ENCODE assay signal across 26 cellular contexts in the genomic region with DNA sequence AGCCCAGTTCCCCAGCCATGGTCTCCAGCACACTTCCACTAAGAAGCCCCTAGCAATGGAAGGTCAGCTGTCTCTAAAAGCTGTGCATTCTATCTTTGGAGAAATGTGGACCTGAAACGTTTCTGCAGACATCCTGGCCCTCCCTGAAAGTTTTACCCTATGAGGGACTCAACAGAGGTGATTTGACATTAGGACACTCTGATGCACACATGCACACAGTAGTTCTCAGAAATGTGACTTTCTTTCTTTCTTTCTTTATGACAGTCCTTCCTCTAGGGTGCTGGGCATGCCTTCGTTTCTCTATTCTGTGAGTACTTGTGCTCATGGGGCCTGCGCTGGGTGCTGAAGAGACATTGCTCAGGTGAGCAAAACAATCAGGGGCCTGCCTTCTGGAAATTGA.
A peak's percentile ranks its signal among the peaks of the same experiment; 100 is the strongest.
DNase-seq lines count a peak whose midpoint lies in the region; ATAC-seq and TF ChIP-seq lines count a peak whose summit lies in the region.
"Had no signal": no experiment of that assay in that cellular context is flagged by ENCODE, and none has a peak within 500 bp of the region (broad histone marks: within the 10 kb centered on the region; RNA-seq: fewer than 3 reads in every experiment).

No MANE protein-coding gene starts in this region.

- no peak for TF ChIP-seq CTCF in natural killer cell (IDR thresholded peaks at IDR 0.05)

- peak; percentile 85 for ATAC-seq in activated CD4-positive, alpha-beta T cell treated with anti-CD3 and anti-CD28 coated beads for 36 hours
- peak in 1 of 2 donors; percentile 80 for ATAC-seq in natural killer cell treated with Interleukin-12 subunit alpha and Interleukin-12 subunit beta and Interleukin-15 and Interleukin-18, amount 100 ng/mL, for 72 hours
- ATAC-seq in natural killer cell = no peak
- peak; percentile 76 for ATAC-seq in activated T-helper 17 cell treated with anti-CD3 and anti-CD28 coated beads, Interleukin-2, amount 50 U/mL, for 72 hours (replicated peaks)
- peak; percentile 52 for ATAC-seq in stimulated activated naive CD8-positive, alpha-beta T cell treated with anti-CD3 and anti-CD28 coated beads, Interleukin-15, amount 100 ng/mL, for 72 hours
- ATAC-seq: naive thymus-derived CD8-positive, alpha-beta T cell; Right ventricle myocardium inferior had no signal

- peak overlapping the region; percentile 55 for H3K27ac Mint-ChIP-seq in activated CD4-positive, alpha-beta T cell treated with anti-CD3 and anti-CD28 coated beads for 36 hours
- H3K27ac Mint-ChIP-seq in natural killer cell treated with Interleukin-12 subunit alpha and Interleukin-12 subunit beta and Interleukin-15 and Interleukin-18, amount 100 ng/mL, for 72 hours = peak overlapping the region in 1 of 2 donors; percentile 84
- no peak overlapping the region for H3K27ac Mint-ChIP-seq in natural killer cell
- H3K27ac Mint-ChIP-seq in activated T-helper 17 cell treated with anti-CD3 and anti-CD28 coated beads, Interleukin-2, amount 50 U/mL, for 72 hours = peak overlapping the region; percentile 78
- H3K27ac Mint-ChIP-seq in stimulated activated naive CD8-positive, alpha-beta T cell treated with anti-CD3 and anti-CD28 coated beads, Interleukin-15, amount 100 ng/mL, for 72 hours = no peak overlapping the region
- peak overlapping the region in 2 of 7 donors; percentile 25 to 43 for H3K27ac Mint-ChIP-seq in CD4-positive, alpha-beta memory T cell
- H3K27ac Mint-ChIP-seq: activated naive CD4-positive, alpha-beta T cell treated with anti-CD3 and anti-CD28 coated beads, Interleukin-2, amount 10 ng/mL, durations not matched to agents 7 days and 5 days; CD4-positive, CD25-positive, alpha-beta regulatory T cell; HFFc6 had no signal

- H3K36me3 Mint-ChIP-seq in activated CD4-positive, alpha-beta T cell treated with anti-CD3 and anti-CD28 coated beads for 36 hours (ENCODE audit: low read depth) = peaks cover 1% of the 10 kb centered on the region
- H3K36me3 Mint-ChIP-seq in natural killer cell treated with Interleukin-12 subunit alpha and Interleukin-12 subunit beta and Interleukin-15 and Interleukin-18, amount 100 ng/mL, for 72 hours = peaks cover 6% of the 10 kb centered on the region
- H3K36me3 Mint-ChIP-seq in natural killer cell = no peaks in the 10 kb centered on the region
- H3K36me3 Mint-ChIP-seq in activated T-helper 17 cell treated with anti-CD3 and anti-CD28 coated beads, Interleukin-2, amount 50 U/mL, for 72 hours (ENCODE audit: low read depth) = no peaks in the 10 kb centered on the region
- no peaks in the 10 kb centered on the region for H3K36me3 Mint-ChIP-seq in CD4-positive, alpha-beta memory T cell
- H3K36me3 Mint-ChIP-seq: activated naive CD4-positive, alpha-beta T cell treated with anti-CD3 and anti-CD28 coated beads, Interleukin-2, amount 10 ng/mL, durations not matched to agents 7 days and 5 days; CD4-positive, CD25-positive, alpha-beta regulatory T cell; naive thymus-derived CD8-positive, alpha-beta T cell had no signal

- peak; percentile 49 for DNase-seq in activated CD4-positive, alpha-beta T cell treated with anti-CD3 and anti-CD28 coated beads for 36 hours
- DNase-seq in activated CD4-positive, alpha-beta T cell treated with anti-CD3 and anti-CD28 coated beads, Interleukin-2, amount 50 U/mL, for 1 hour = no peak
- no peak for DNase-seq in natural killer cell treated with Interleukin-12 subunit alpha and Interleukin-12 subunit beta and Interleukin-15 and Interleukin-18, amount 100 ng/mL, for 72 hours (ENCODE audit: low spot score)
- DNase-seq in natural killer cell (no peak), medulla oblongata (ENCODE audit: extremely low spot score) (no peak)
- no peak for DNase-seq in stimulated activated naive CD8-positive, alpha-beta T cell treated with anti-CD3 and anti-CD28 coated beads, Interleukin-15, amount 100 ng/mL, for 72 hours
- DNase-seq in CD4-positive, alpha-beta memory T cell = no peak
- DNase-seq: activated naive CD4-positive, alpha-beta T cell treated with anti-CD3 and anti-CD28 coated beads, Interleukin-2, amount 10 ng/mL, durations not matched to agents 7 days and 5 days; CD4-positive, CD25-positive, alpha-beta regulatory T cell; effector memory CD8-positive, alpha-beta T cell; GOT3; HFFc6; Karpas-422; kidney; midbrain; MV-4-11; naive thymus-derived CD8-positive, alpha-beta T cell; NCI-H146; NCI-H2107; NCI-H446 treated with DMSO at 0.1 percent for 48 hours; PC-9 had no signal

- intact Hi-C loops in activated CD4-positive, alpha-beta T cell treated with anti-CD3 and anti-CD28 coated beads for 36 hours (cut with DNase I, micrococcal nuclease) = loop anchor here (5.0 to 10.0 kb wide), 6 partner anchors 73 to 380 kb away; no protein-coding TSS in a partner anchor
- intact Hi-C loops in natural killer cell (cut with micrococcal nuclease) = no loop called here
- intact Hi-C loops in CD4-positive, alpha-beta memory T cell (cut with micrococcal nuclease) = no loop called here

- no peaks in the 10 kb centered on the region for H3K9me3 Mint-ChIP-seq in activated CD4-positive, alpha-beta T cell treated with anti-CD3 and anti-CD28 coated beads for 36 hours (ENCODE audit: low read depth)
- H3K9me3 Mint-ChIP-seq in natural killer cell treated with Interleukin-12 subunit alpha and Interleukin-12 subunit beta and Interleukin-15 and Interleukin-18, amount 100 ng/mL, for 72 hours = no peaks in the 10 kb centered on the region
- H3K9me3 Mint-ChIP-seq in natural killer cell = no peaks in the 10 kb centered on the region
- no peaks in the 10 kb centered on the region for H3K9me3 Mint-ChIP-seq in activated T-helper 17 cell treated with anti-CD3 and anti-CD28 coated beads, Interleukin-2, amount 50 U/mL, for 72 hours
- peaks cover 0 to 6% of the 10 kb centered on the region in 2 donors for H3K9me3 Mint-ChIP-seq in stimulated activated naive CD8-positive, alpha-beta T cell treated with anti-CD3 and anti-CD28 coated beads, Interleukin-15, amount 100 ng/mL, for 72 hours
- no peaks in the 10 kb centered on the region for H3K9me3 Mint-ChIP-seq in CD4-positive, alpha-beta memory T cell
- H3K9me3 Mint-ChIP-seq: effector memory CD8-positive, alpha-beta T cell; HFFc6; naive thymus-derived CD8-positive, alpha-beta T cell had no signal

- H3K4me1 Mint-ChIP-seq in activated CD4-positive, alpha-beta T cell treated with anti-CD3 and anti-CD28 coated beads for 36 hours = peaks cover 28% of the 10 kb centered on the region
- H3K4me1 Mint-ChIP-seq in natural killer cell treated with Interleukin-12 subunit alpha and Interleukin-12 subunit beta and Interleukin-15 and Interleukin-18, amount 100 ng/mL, for 72 hours (ENCODE audit: low read depth in 2 of 2) = peaks cover 36 to 49% of the 10 kb centered on the region in 2 donors
- peaks cover 20 to 23% of the 10 kb centered on the region in 2 donors for H3K4me1 Mint-ChIP-seq in natural killer cell
- H3K4me1 Mint-ChIP-seq in activated T-helper 17 cell treated with anti-CD3 and anti-CD28 coated beads, Interleukin-2, amount 50 U/mL, for 72 hours = peaks cover 21% of the 10 kb centered on the region
- peaks cover 28% of the 10 kb centered on the region for H3K4me1 Mint-ChIP-seq in stimulated activated naive CD8-positive, alpha-beta T cell treated with anti-CD3 and anti-CD28 coated beads, Interleukin-15, amount 100 ng/mL, for 72 hours
- peaks cover 7 to 22% (median 12%) of the 10 kb centered on the region in 4 donors for H3K4me1 Mint-ChIP-seq in CD4-positive, alpha-beta memory T cell
- H3K4me1 Mint-ChIP-seq: CD4-positive, CD25-positive, alpha-beta regulatory T cell had no signal

- H3K27me3 ChIP-seq in CD4-positive, alpha-beta memory T cell (ENCODE audit: insufficient read depth, low read length) = no peaks in the 10 kb centered on the region
- H3K27me3 ChIP-seq: cardiac muscle cell had no signal

- peaks cover 3% of the 10 kb centered on the region for H3K27me3 Mint-ChIP-seq in activated CD4-positive, alpha-beta T cell treated with anti-CD3 and anti-CD28 coated beads for 36 hours
- H3K27me3 Mint-ChIP-seq in natural killer cell treated with Interleukin-12 subunit alpha and Interleukin-12 subunit beta and Interleukin-15 and Interleukin-18, amount 100 ng/mL, for 72 hours = peaks cover 0 to 2% of the 10 kb centered on the region in 2 donors
- H3K27me3 Mint-ChIP-seq in natural killer cell (ENCODE audit: low read depth in 2 of 2) = peaks cover 11 to 13% of the 10 kb centered on the region in 2 donors
- no peaks in the 10 kb centered on the region for H3K27me3 Mint-ChIP-seq in activated T-helper 17 cell treated with anti-CD3 and anti-CD28 coated beads, Interleukin-2, amount 50 U/mL, for 72 hours
- no peaks in the 10 kb centered on the region for H3K27me3 Mint-ChIP-seq in stimulated activated naive CD8-positive, alpha-beta T cell treated with anti-CD3 and anti-CD28 coated beads, Interleukin-15, amount 100 ng/mL, for 72 hours
- H3K27me3 Mint-ChIP-seq in CD4-positive, alpha-beta memory T cell = no peaks in the 10 kb centered on the region
- H3K27me3 Mint-ChIP-seq: activated naive CD4-positive, alpha-beta T cell treated with anti-CD3 and anti-CD28 coated beads, Interleukin-2, amount 10 ng/mL, durations not matched to agents 7 days and 5 days; effector memory CD8-positive, alpha-beta T cell; naive thymus-derived CD8-positive, alpha-beta T cell had no signal

- H3K4me3 Mint-ChIP-seq in activated CD4-positive, alpha-beta T cell treated with anti-CD3 and anti-CD28 coated beads for 36 hours = no peak overlapping the region
- H3K4me3 Mint-ChIP-seq in natural killer cell treated with Interleukin-12 subunit alpha and Interleukin-12 subunit beta and Interleukin-15 and Interleukin-18, amount 100 ng/mL, for 72 hours = peak overlapping the region; percentile 74
- no peak overlapping the region for H3K4me3 Mint-ChIP-seq in natural killer cell
- peak overlapping the region; percentile 56 for H3K4me3 Mint-ChIP-seq in activated T-helper 17 cell treated with anti-CD3 and anti-CD28 coated beads, Interleukin-2, amount 50 U/mL, for 72 hours
- peak overlapping the region; percentile 7 to 47 for H3K4me3 Mint-ChIP-seq in stimulated activated naive CD8-positive, alpha-beta T cell treated with anti-CD3 and anti-CD28 coated beads, Interleukin-15, amount 100 ng/mL, for 72 hours
- no peak overlapping the region for H3K4me3 Mint-ChIP-seq in CD4-positive, alpha-beta memory T cell
- H3K4me3 Mint-ChIP-seq: activated naive CD4-positive, alpha-beta T cell treated with anti-CD3 and anti-CD28 coated beads, Interleukin-2, amount 10 ng/mL, durations not matched to agents 7 days and 5 days; CD4-positive, CD25-positive, alpha-beta regulatory T cell; HFFc6; naive thymus-derived CD8-positive, alpha-beta T cell had no signal

- POLR2A ChIA-PET in activated CD4-positive, alpha-beta T cell treated with anti-CD3 and anti-CD28 coated beads for 36 hours (lab: Charles Lee) = interaction anchor here (0.7 to 1.7 kb wide), 2 partner anchors 44 to 51 kb away, joined by 5 to 9 read pairs; no protein-coding TSS in a partner anchor
- POLR2A ChIA-PET in CD4-positive, alpha-beta memory T cell (lab: Charles Lee; ENCODE audit: partially characterized antibody) = no interaction called here

- no peak overlapping the region for H3K4me3 ChIP-seq in CD4-positive, alpha-beta memory T cell (ENCODE audit: low read length in 2 of 2)
- H3K4me3 ChIP-seq: cardiac muscle cell, coronary artery, PC-9 had no signal

- peaks cover 17% of the 10 kb centered on the region for H3K4me1 ChIP-seq in CD4-positive, alpha-beta memory T cell (ENCODE audit: insufficient read depth, low read length)

- no peaks in the 10 kb centered on the region for H3K36me3 ChIP-seq in CD4-positive, alpha-beta memory T cell (ENCODE audit: insufficient read depth, low read length)
- H3K36me3 ChIP-seq: cardiac muscle cell had no signal

- CTCF ChIA-PET in activated CD4-positive, alpha-beta T cell treated with anti-CD3 and anti-CD28 coated beads for 36 hours (lab: Charles Lee) = interaction anchor here (2.5 kb wide), 1 partner anchor 51 kb away, joined by 7 read pairs; no protein-coding TSS in a partner anchor
- CTCF ChIA-PET in CD4-positive, alpha-beta memory T cell (lab: Charles Lee; ENCODE audit: partially characterized antibody) = no interaction called here

- H3K9me3 ChIP-seq in CD4-positive, alpha-beta memory T cell (ENCODE audit: control insufficient read depth in 1 of 2, low read length in 2 of 2) = no peaks in the 10 kb centered on the region

- H3K27ac ChIP-seq in CD4-positive, alpha-beta memory T cell (ENCODE audit: low read depth, low read length) = no peak overlapping the region
- H3K27ac ChIP-seq: 22Rv1, cardiac muscle cell, coronary artery had no signal

Comparison
In these comparisons a context has a peak if more than half of its experiments do, and no peak if none do; other contexts are left out.
1. H3K4me3 Mint-ChIP-seq: peak in natural killer cell treated with Interleukin-12 subunit alpha and Interleukin-12 subunit beta and Interleukin-15 and Interleukin-18, amount 100 ng/mL, for 72 hours (single experiment), activated T-helper 17 cell treated with anti-CD3 and anti-CD28 coated beads, Interleukin-2, amount 50 U/mL, for 72 hours (single experiment) and stimulated activated naive CD8-positive, alpha-beta T cell treated with anti-CD3 and anti-CD28 coated beads, Interleukin-15, amount 100 ng/mL, for 72 hours (2 of 2); none in activated CD4-positive, alpha-beta T cell treated with anti-CD3 and anti-CD28 coated beads for 36 hours (single experiment), natural killer cell (single experiment) and CD4-positive, alpha-beta memory T cell (0 of 8).
2. ATAC-seq: peak in activated CD4-positive, alpha-beta T cell treated with anti-CD3 and anti-CD28 coated beads for 36 hours (single experiment), activated T-helper 17 cell treated with anti-CD3 and anti-CD28 coated beads, Interleukin-2, amount 50 U/mL, for 72 hours (single experiment) and stimulated activated naive CD8-positive, alpha-beta T cell treated with anti-CD3 and anti-CD28 coated beads, Interleukin-15, amount 100 ng/mL, for 72 hours (single experiment); none in natural killer cell (0 of 3).
3. H3K27ac Mint-ChIP-seq: peak in activated CD4-positive, alpha-beta T cell treated with anti-CD3 and anti-CD28 coated beads for 36 hours (single experiment) and activated T-helper 17 cell treated with anti-CD3 and anti-CD28 coated beads, Interleukin-2, amount 50 U/mL, for 72 hours (single experiment); none in natural killer cell (0 of 2) and stimulated activated naive CD8-positive, alpha-beta T cell treated with anti-CD3 and anti-CD28 coated beads, Interleukin-15, amount 100 ng/mL, for 72 hours (0 of 2).
4. intact Hi-C loops: an anchor here in activated CD4-positive, alpha-beta T cell treated with anti-CD3 and anti-CD28 coated beads for 36 hours (5.0 to 10.0 kb wide); none called in natural killer cell and CD4-positive, alpha-beta memory T cell.